Comparison of ENCODE assay signal across 9 cellular contexts in genomic region chr2:1744446-1745170, GRCh38. TPM values are rescaled to one million over a fixed set of nuclear protein-coding genes. Genes with fewer than 3 reads are reported as not detected.
A peak's percentile ranks its signal among the peaks of the same experiment; 100 is the strongest.
DNase-seq lines count a peak whose midpoint lies in the region; ATAC-seq, FAIRE-seq and TF ChIP-seq lines count a peak whose summit lies in the region.
"Had no signal": no experiment of that assay in that cellular context is flagged by ENCODE, and none has a peak within 500 bp of the region (broad histone marks: within the 10 kb centered on the region; RNA-seq: fewer than 3 reads in every experiment).

PXDN (minus strand) TSS chr2:1744515; CDS start chr2:1744455, 60 bp downstream.

- H3K4me1 ChIP-seq in PC-3 (ENCODE audit: insufficient read depth, low read length) (peaks cover 32% of the 10 kb centered on the region), mucosa of descending colon (ENCODE audit: low read depth) (peaks cover 5% of the 10 kb centered on the region)

- TF ChIP-seq CTCF in PC-3 (conservative IDR thresholded peaks at IDR 0.05; ENCODE audit: low read depth, low read length) (no peak; the same call in 1 of the 2 replicates), epithelial cell of esophagus (IDR thresholded peaks at IDR 0.05; ENCODE audit: insufficient read depth, low read depth, low read length, missing control alignments) (no peak), mucosa of descending colon (IDR thresholded peaks at IDR 0.05) (no peak)

- H3K27ac ChIP-seq in PC-3 (ENCODE audit: low read length) = peak within 1 kb of the TSS; percentile 98

- ATAC-seq in GM18909 (IDR thresholded peaks at IDR 0.05; ENCODE audit: poor library complexity, unreplicated experiment) = peak; percentile 56
- ATAC-seq in PC-3 = peak; percentile 52
- peak; percentile 44 for ATAC-seq in mucosa of descending colon
- ATAC-seq in GM18519 (IDR thresholded peaks at IDR 0.05; ENCODE audit: low FRiP score, unreplicated experiment) = no peak
- no peak for ATAC-seq in GM21825 (IDR thresholded peaks at IDR 0.05; ENCODE audit: unreplicated experiment)
- ATAC-seq: K562 had no signal

- H3K9me3 ChIP-seq in PC-3 (ENCODE audit: low read length) (no peaks in the 10 kb centered on the region), mucosa of descending colon (no peaks in the 10 kb centered on the region)

- peak within 1 kb of the TSS; percentile 99 for H3K9ac ChIP-seq in PC-3 (ENCODE audit: low read length)

- H3K9me2 ChIP-seq in PC-3 (replicated peaks; ENCODE audit: low read length) = no peaks in the 10 kb centered on the region

- peaks cover 60% of the 10 kb centered on the region for H3K79me2 ChIP-seq in PC-3 (ENCODE audit: low read length)

- peak within 1 kb of the TSS; percentile 75 for H3K4me3 ChIP-seq in PC-3 (ENCODE audit: low read length)
- H3K4me3 ChIP-seq in epithelial cell of esophagus (ENCODE audit: low read length) = peak within 1 kb of the TSS; percentile 59
- peak within 1 kb of the TSS; percentile 9 for H3K4me3 ChIP-seq in mucosa of descending colon
- H3K4me3 ChIP-seq: K562 had no signal

- H3F3A ChIP-seq in PC-3 (ENCODE audit: low read length, unreplicated experiment) = no peaks in the 10 kb centered on the region

- H3K4me2 ChIP-seq in PC-3 (ENCODE audit: low read length) = peak within 1 kb of the TSS; percentile 100

- POLR2A ChIA-PET in PC-3 (lab: Charles Lee; ENCODE audit: unreplicated experiment) = interaction anchor here (1.0 kb wide), 1 partner anchor 69 kb away, joined by 3 read pairs; no protein-coding TSS in a partner anchor

- FAIRE-seq in urothelium cell line (lab: Jason Lieb, UNC) = no peak
- FAIRE-seq: K562 had no signal

- H3K36me3 ChIP-seq in PC-3 (ENCODE audit: low read depth, low read length) = peaks cover 10% of the 10 kb centered on the region; the same call in 1 of the 2 replicates
- H3K36me3 ChIP-seq in mucosa of descending colon (ENCODE audit: low read depth) = no peaks in the 10 kb centered on the region

- H3K27me3 ChIP-seq in PC-3 (ENCODE audit: low read length) = no peaks in the 10 kb centered on the region

- H4K20me1 ChIP-seq in PC-3 (ENCODE audit: low read length) = no peaks in the 10 kb centered on the region; the same call in 1 of the 2 replicates

- CTCF ChIA-PET in PC-3 (lab: Charles Lee) = no interaction called here

- H2AFZ ChIP-seq in PC-3 (ENCODE audit: low read length) = peak within 1 kb of the TSS; percentile 71

- intact Hi-C loops in PC-3 (cut with micrococcal nuclease) = no loop called here
- intact Hi-C loops in mucosa of descending colon (cut with DNase I, micrococcal nuclease) = loop anchor here in 1 of 2 donors (10.0 kb wide), 2 partner anchors 70 to 150 kb away; no protein-coding TSS in a partner anchor

- BruUV-seq in PC-3 (replicated peaks; lab: Mats Ljungman, UMichigan) = no TSS peak

- DNase-seq in PC-3 (peak; percentile 67), epithelial cell of esophagus (ENCODE audit: low read depth) (peak; percentile 44), mucosa of descending colon (peak in 2 of 3 donors; percentile 40 to 56), urothelium cell line (ENCODE audit: low spot score) (peak; percentile 59)
- no peak for DNase-seq in stimulated activated CD4-positive, alpha-beta T cell treated with anti-CD3 and anti-CD28 coated beads, Interleukin-4, amount 100 ng/mL, for 1 hour

RNA-seq across cellular contexts. Expression of gene PXDN, which starts in this region (rescaled TPM):
- total RNA-seq in PC-3 (2014; rRNA removed) = 125 and 155 TPM in 2 replicates
- total RNA-seq in mucosa of descending colon = 10 to 100 TPM in 2 of 3 donors, 1 to 10 TPM in 1; 9.3 to 52.4 (median 11.9) TPM

Comparison
In these comparisons a context has a peak if more than half of its experiments do, and no peak if none do; other contexts are left out.
1. ATAC-seq: peak in GM18909 (single experiment), PC-3 (single experiment) and mucosa of descending colon (single experiment); none in GM18519 (single experiment) and GM21825 (single experiment).
2. H3K4me3 ChIP-seq: peak in every context shown above with its lines; median percentile 75 in PC-3; 59 in epithelial cell of esophagus; 9 in mucosa of descending colon.